Comparison of ENCODE assay signal across 8 cellular contexts in the genomic region with DNA sequence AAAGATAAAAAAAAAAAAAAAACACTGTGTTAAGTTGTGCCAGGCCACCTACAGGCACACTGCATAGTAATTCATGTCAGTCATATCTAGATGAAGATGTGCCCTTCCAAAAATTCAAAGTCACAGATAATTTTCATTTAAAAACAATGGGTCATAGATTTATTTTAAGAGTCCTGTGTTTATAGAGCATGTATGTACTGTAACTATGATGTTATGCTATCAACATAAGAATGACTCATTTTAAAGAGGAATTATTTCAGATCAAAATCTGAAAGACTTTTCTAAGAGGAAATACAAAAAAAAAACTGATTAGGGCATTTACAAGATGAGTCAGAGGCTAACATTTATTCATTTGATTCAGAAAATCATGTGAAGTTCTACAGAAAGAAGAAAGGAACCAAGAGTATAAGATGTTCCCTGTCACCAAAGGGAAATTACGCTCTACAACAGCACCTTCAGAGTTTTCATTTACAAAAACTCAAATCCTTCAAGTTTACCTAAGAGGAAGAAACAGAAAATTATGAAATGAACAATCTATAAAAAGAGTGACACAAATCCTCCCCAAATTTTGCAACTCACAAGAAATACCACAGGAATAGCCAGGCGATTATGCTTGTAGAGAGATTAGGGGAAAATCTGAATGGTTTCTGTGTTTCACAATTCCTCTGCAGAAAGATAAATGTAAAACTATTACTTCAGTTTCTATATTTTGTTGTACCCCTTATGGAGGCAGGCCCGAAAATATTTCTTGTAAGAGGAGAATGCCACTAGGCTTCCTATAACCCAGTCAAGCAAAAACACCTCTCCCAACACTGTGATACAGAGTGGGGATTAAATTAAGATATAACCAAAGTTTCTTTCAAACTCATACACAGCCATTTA. TPM values are rescaled to one million over a fixed set of nuclear protein-coding genes. Genes with fewer than 3 reads are reported as not detected.
A peak's percentile ranks its signal among the peaks of the same experiment; 100 is the strongest.
DNase-seq lines count a peak whose midpoint lies in the region; ATAC-seq and TF ChIP-seq lines count a peak whose summit lies in the region.

No MANE protein-coding gene starts in this region.

- DNase-seq in A673 (ENCODE audit: low spot score) = peak; percentile 63
- peak; percentile 95 for DNase-seq in SKM-1 (lab: John Stamatoyannopoulos, UW; ENCODE audit: unreplicated experiment)
- DNase-seq in fibroblast of gingiva (ENCODE audit: low read depth) = peak; percentile 57
- no peak for DNase-seq in NCI-H2196 (lab: John Stamatoyannopoulos, UW; ENCODE audit: unreplicated experiment)
- DNase-seq in GM19238 (ENCODE audit: insufficient read length, low spot score) = no peak
- no peak for DNase-seq in stimulated activated CD4-positive, alpha-beta T cell treated with anti-CD3 and anti-CD28 coated beads, Interleukin-4, amount 100 ng/mL, for 24 hours

- H3K27ac ChIP-seq in A673 (ENCODE audit: low read depth, low read length, poor library complexity, severe bottlenecking) = peak overlapping the region; percentile 72
- H3K27ac ChIP-seq in skeletal muscle tissue (ENCODE audit: low read depth, low read length) = peak overlapping the region; percentile 74

- CTCF ChIA-PET in A673 (lab: Charles Lee) = no interaction called here

- no peaks in the 10 kb centered on the region for H3K9me3 ChIP-seq in A673 (ENCODE audit: low read depth, low read length, poor library complexity, severe bottlenecking)
- H3K9me3 ChIP-seq in skeletal muscle tissue (ENCODE audit: control insufficient read depth in 3 of 3, low read length in 3 of 3) = no peaks in the 10 kb centered on the region

- POLR2A ChIA-PET in A673 (lab: Charles Lee; ENCODE audit: low non-redundant PET) = interaction anchor here (0.6 kb wide), 1 partner anchor 10 kb away, joined by 3 read pairs; no protein-coding TSS in a partner anchor

- intact Hi-C loops in A673 (cut with micrococcal nuclease; ENCODE audit: unreplicated experiment) = no loop called here

- peaks cover 64% of the 10 kb centered on the region for H3K4me1 ChIP-seq in A673 (ENCODE audit: insufficient read depth, low read length, poor library complexity, severe bottlenecking)
- H3K4me1 ChIP-seq in skeletal muscle tissue (ENCODE audit: control insufficient read depth in 3 of 3, insufficient read depth in 3 of 3, low read length in 3 of 3) = peaks cover 14 to 31% (median 25%) of the 10 kb centered on the region in 3 donors

- 0 out of 2 replicates have a peak, but pooled peaks have one; percentile 15 for TF ChIP-seq CTCF in A673 (conservative IDR thresholded peaks at IDR 0.05; ENCODE audit: low read depth, low read length)

- peak overlapping the region; percentile 20 to 25 (median 23) for H3K9ac ChIP-seq in skeletal muscle tissue (ENCODE audit: low read depth in 1 of 3, low read length in 3 of 3)

- no peaks in the 10 kb centered on the region for H3K27me3 ChIP-seq in A673 (replicated peaks; ENCODE audit: insufficient read depth, low read depth, low read length, poor library complexity)
- no peaks in the 10 kb centered on the region for H3K27me3 ChIP-seq in skeletal muscle tissue (ENCODE audit: control insufficient read depth in 3 of 3, insufficient read depth in 3 of 3, low read length in 3 of 3)

- H3K4me3 ChIP-seq in A673 (ENCODE audit: low read depth, low read length, poor library complexity, severe bottlenecking) (peak overlapping the region; percentile 2), skeletal muscle tissue (ENCODE audit: low read length in 3 of 3) (no peak overlapping the region)

- no peaks in the 10 kb centered on the region for H3K36me3 ChIP-seq in A673 (ENCODE audit: insufficient read depth, low read length, poor library complexity, severe bottlenecking)
- no peaks in the 10 kb centered on the region for H3K36me3 ChIP-seq in skeletal muscle tissue (ENCODE audit: control insufficient read depth in 3 of 3, insufficient read depth in 3 of 3, low read length in 3 of 3)

- peak; percentile 42 for ATAC-seq in GM21717 (IDR thresholded peaks at IDR 0.05; ENCODE audit: unreplicated experiment)

- no TSS peak for BruUV-seq in A673 (replicated peaks; lab: Mats Ljungman, UMichigan)

RNA-seq across cellular contexts. Expression of a gene that starts 13.8 kb away (rescaled TPM):
- total RNA-seq in A673 (2021) = 77.8 and 93.3 TPM in 2 replicates
- total RNA-seq in skeletal muscle tissue = 34.4 TPM

Comparison
In these comparisons a context has a peak if more than half of its experiments do, and no peak if none do; other contexts are left out.
1. DNase-seq: peak in A673 (single experiment), SKM-1 (single experiment) and fibroblast of gingiva (single experiment); none in NCI-H2196 (single experiment), GM19238 (single experiment) and stimulated activated CD4-positive, alpha-beta T cell treated with anti-CD3 and anti-CD28 coated beads, Interleukin-4, amount 100 ng/mL, for 24 hours (single experiment).